ENCODE assay signal across 9 cellular contexts in the genomic region with DNA sequence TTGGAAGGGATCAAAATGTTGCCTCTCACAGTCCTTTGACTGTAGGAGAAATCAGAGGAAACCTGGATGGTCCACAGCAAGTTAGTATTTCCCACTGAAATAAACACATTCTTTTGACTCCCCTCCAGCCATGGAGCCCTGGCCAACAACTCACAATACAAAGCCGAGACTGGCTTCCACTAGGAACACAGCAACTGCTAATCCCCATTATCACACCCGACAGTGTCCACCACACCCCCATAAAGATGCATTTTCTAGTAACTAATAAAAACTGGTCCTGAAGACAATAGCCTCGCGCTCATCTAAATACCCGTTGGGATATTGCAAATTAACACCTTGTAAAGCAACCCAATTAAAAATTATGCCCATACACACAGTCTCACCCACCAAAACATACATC. TPM values are rescaled to one million over a fixed set of nuclear protein-coding genes. Genes with fewer than 3 reads are reported as not detected.
A peak's percentile ranks its signal among the peaks of the same experiment; 100 is the strongest.
DNase-seq lines count a peak whose midpoint lies in the region; FAIRE-seq and TF ChIP-seq lines count a peak whose summit lies in the region.
"Had no signal": no experiment of that assay in that cellular context is flagged by ENCODE, and none has a peak within 500 bp of the region (broad histone marks: within the 10 kb centered on the region; RNA-seq: fewer than 3 reads in every experiment).

No MANE protein-coding gene starts in this region.

- no peak overlapping the region for H3K27ac ChIP-seq in astrocyte (ENCODE audit: low read depth, low read length)
- H3K27ac ChIP-seq in kidney (ENCODE audit: low read depth in 2 of 2, low read length in 2 of 2) = no peak overlapping the region
- H3K27ac ChIP-seq in tibial artery = no peak overlapping the region

- H3K36me3 ChIP-seq in astrocyte (ENCODE audit: insufficient read depth, low read length) = no peaks in the 10 kb centered on the region
- H3K36me3 ChIP-seq in kidney (ENCODE audit: control insufficient read depth in 1 of 2, insufficient read depth in 2 of 2, low read length in 2 of 2) = no peaks in the 10 kb centered on the region
- no peaks in the 10 kb centered on the region for H3K36me3 ChIP-seq in tibial artery

- H3K27me3 ChIP-seq in astrocyte (ENCODE audit: insufficient read depth, low read length) (peaks cover 19% of the 10 kb centered on the region), tibial artery (peaks cover 0 to 6% of the 10 kb centered on the region in 2 donors)

- peaks cover 14% of the 10 kb centered on the region for H3K79me2 ChIP-seq in astrocyte (ENCODE audit: insufficient read depth, low read length)

- peak overlapping the region; percentile 75 for H3K4me3 Mint-ChIP-seq in activated naive CD4-positive, alpha-beta T cell treated with anti-CD3 and anti-CD28 coated beads, Interleukin-2, amount 10 ng/mL, durations not matched to agents 7 days and 5 days
- peak overlapping the region; percentile 86 for H3K4me3 Mint-ChIP-seq in astrocyte (ENCODE audit: unreplicated experiment)

- peaks cover 61% of the 10 kb centered on the region for H3K27me3 Mint-ChIP-seq in activated naive CD4-positive, alpha-beta T cell treated with anti-CD3 and anti-CD28 coated beads, Interleukin-2, amount 10 ng/mL, durations not matched to agents 7 days and 5 days
- H3K27me3 Mint-ChIP-seq in astrocyte (ENCODE audit: low read depth, unreplicated experiment) = peaks cover 8% of the 10 kb centered on the region

- no peaks in the 10 kb centered on the region for H3K9me3 ChIP-seq in astrocyte (ENCODE audit: insufficient read depth, low read depth, low read length)
- no peaks in the 10 kb centered on the region for H3K9me3 ChIP-seq in kidney (ENCODE audit: control insufficient read depth in 1 of 2, low read length in 2 of 2)
- no peaks in the 10 kb centered on the region for H3K9me3 ChIP-seq in tibial artery

- H3K4me3 ChIP-seq in astrocyte (ENCODE audit: insufficient read depth, low read depth, low read length) (peak overlapping the region; percentile 71), kidney (ENCODE audit: low read length in 2 of 2) (peak overlapping the region; percentile 68 to 71), tibial artery (peak overlapping the region in 1 of 2 donors; percentile 78)

- TF ChIP-seq CTCF in astrocyte (IDR thresholded peaks at IDR 0.05; ENCODE audit: insufficient read depth, low read depth, low read length) = no peak
- TF ChIP-seq CTCF in kidney (IDR thresholded peaks at IDR 0.05; ENCODE audit: borderline replicate concordance, extremely low read depth, insufficient read depth) = no peak
- no peak for TF ChIP-seq CTCF in tibial artery (IDR thresholded peaks at IDR 0.05)

- no peak overlapping the region for H3K9ac ChIP-seq in astrocyte (ENCODE audit: low read length)
- no peak overlapping the region for H3K9ac ChIP-seq in kidney (ENCODE audit: low read length in 2 of 2)

- peaks cover 5% of the 10 kb centered on the region for H3K4me1 Mint-ChIP-seq in activated naive CD4-positive, alpha-beta T cell treated with anti-CD3 and anti-CD28 coated beads, Interleukin-2, amount 10 ng/mL, durations not matched to agents 7 days and 5 days
- peaks cover 5% of the 10 kb centered on the region for H3K4me1 Mint-ChIP-seq in astrocyte (ENCODE audit: low read depth, unreplicated experiment)

- DNase-seq in activated naive CD4-positive, alpha-beta T cell treated with anti-CD3 and anti-CD28 coated beads, Interleukin-2, amount 10 ng/mL, durations not matched to agents 7 days and 5 days = no peak
- no peak for DNase-seq in activated naive CD4-positive, alpha-beta T cell treated with anti-CD3 and anti-CD28 coated beads, Interleukin-2, amount 50 U/mL, for 16 hours
- no peak for DNase-seq in astrocyte (ENCODE audit: low read depth)
- no peak for DNase-seq in kidney
- DNase-seq in superior temporal gyrus (ENCODE audit: extremely low spot score) = peak; percentile 36
- DNase-seq in tibial artery = no peak
- no peak for DNase-seq in EL
- DNase-seq in NCI-H2029 treated with DMSO at 0.1 percent for 48 hours (lab: John Stamatoyannopoulos, UW) = no peak

- no peaks in the 10 kb centered on the region for H4K20me1 ChIP-seq in astrocyte (ENCODE audit: insufficient read depth, low read length)

- H3K4me2 ChIP-seq in astrocyte (ENCODE audit: low read length) = peak overlapping the region; percentile 93

- peak overlapping the region; percentile 98 for H2AFZ ChIP-seq in astrocyte (ENCODE audit: low read depth, low read length)

- intact Hi-C loops in kidney (cut with DNase I) = no loop called here
- intact Hi-C loops in tibial artery (cut with DNase I; ENCODE audit: low total_unique reads) = no loop called here

- FAIRE-seq in astrocyte (lab: Jason Lieb, UNC) (no peak), kidney (lab: Jason Lieb, UNC) (no peak)

- H3K4me1 ChIP-seq in astrocyte (ENCODE audit: insufficient read depth, low read length) (no peaks in the 10 kb centered on the region), kidney (ENCODE audit: control insufficient read depth in 1 of 2, insufficient read depth in 1 of 2, low read depth in 1 of 2, low read length in 2 of 2) (no peaks in the 10 kb centered on the region), tibial artery (peaks cover 0 to 22% (median 10%) of the 10 kb centered on the region in 4 donors)

- CTCF ChIA-PET in activated naive CD4-positive, alpha-beta T cell treated with anti-CD3 and anti-CD28 coated beads, Interleukin-2, amount 10 ng/mL, durations not matched to agents 7 days and 5 days (lab: Charles Lee) = interaction anchor here (0.6 to 0.8 kb wide), 2 partner anchors 15 to 845 kb away, joined by 3 read pairs; no protein-coding TSS in a partner anchor

- H3K36me3 Mint-ChIP-seq in activated naive CD4-positive, alpha-beta T cell treated with anti-CD3 and anti-CD28 coated beads, Interleukin-2, amount 10 ng/mL, durations not matched to agents 7 days and 5 days = no peaks in the 10 kb centered on the region
- no peaks in the 10 kb centered on the region for H3K36me3 Mint-ChIP-seq in astrocyte (ENCODE audit: low read depth, unreplicated experiment)
- H3K36me3 Mint-ChIP-seq: CD14-positive monocyte had no signal

- no peaks in the 10 kb centered on the region for H3K9me3 Mint-ChIP-seq in activated naive CD4-positive, alpha-beta T cell treated with anti-CD3 and anti-CD28 coated beads, Interleukin-2, amount 10 ng/mL, durations not matched to agents 7 days and 5 days
- H3K9me3 Mint-ChIP-seq in astrocyte (ENCODE audit: unreplicated experiment) = no peaks in the 10 kb centered on the region

- no peak overlapping the region for H3K27ac Mint-ChIP-seq in activated naive CD4-positive, alpha-beta T cell treated with anti-CD3 and anti-CD28 coated beads, Interleukin-2, amount 10 ng/mL, durations not matched to agents 7 days and 5 days
- H3K27ac Mint-ChIP-seq in astrocyte (ENCODE audit: unreplicated experiment) = no peak overlapping the region

RNA-seq across cellular contexts. Expression of a gene that starts 0.8 kb away (rescaled TPM):
- 25.5 and 25.6 TPM in 2 replicates for total RNA-seq in astrocyte
- total RNA-seq in kidney = 21.7 TPM
- polyA plus RNA-seq in kidney (ENCODE audit: insufficient read depth, low read depth, low replicate concordance) = 16.8 TPM
